Comparison of ENCODE assay signal across 8 cellular contexts in the genomic region with DNA sequence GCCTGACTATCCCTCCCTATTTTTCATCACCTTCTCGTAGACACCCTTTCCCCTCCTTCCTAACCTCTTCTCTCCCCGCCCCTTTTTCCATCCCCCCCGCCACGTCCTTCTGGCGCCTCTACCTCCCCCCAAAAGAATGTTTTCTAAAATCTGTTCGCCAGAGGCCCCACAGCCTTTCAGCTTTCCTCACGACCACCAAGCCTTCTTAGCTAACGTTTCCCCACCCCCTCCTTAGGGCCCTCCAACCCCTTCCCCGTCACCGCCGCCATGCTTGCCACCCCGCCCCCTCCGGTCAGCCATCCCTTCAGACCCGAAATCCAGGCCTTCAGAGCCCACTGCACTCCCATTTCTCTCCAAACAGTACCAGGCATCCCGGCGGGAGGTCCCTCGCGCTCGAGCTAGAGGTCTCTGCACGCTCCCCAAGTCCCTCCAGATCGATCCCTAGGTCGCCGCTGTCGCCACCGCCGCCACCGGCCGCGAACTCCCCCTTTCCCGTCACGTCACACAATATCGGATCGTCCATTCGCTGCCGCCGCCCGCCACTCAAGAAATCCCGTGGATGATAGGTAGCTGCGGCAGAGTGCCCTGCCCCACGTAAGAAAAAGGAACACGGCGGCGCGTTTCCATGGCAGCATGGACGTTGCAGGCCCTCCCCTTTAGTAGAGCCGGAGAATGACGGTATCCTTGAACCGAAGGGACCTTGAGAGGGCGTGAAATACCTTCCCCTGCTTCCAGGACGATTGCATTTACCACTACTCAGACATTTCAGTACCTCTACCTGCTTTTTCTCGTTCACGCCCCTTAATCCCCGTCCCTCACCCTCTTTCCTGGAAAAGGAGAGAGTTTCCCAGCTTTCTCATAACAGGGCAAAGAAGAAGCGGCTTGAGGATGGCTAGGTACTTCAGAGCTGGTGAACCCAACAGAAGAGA. TPM values are rescaled to one million over a fixed set of nuclear protein-coding genes. Genes with fewer than 3 reads are reported as not detected.
DNase-seq lines count a peak whose midpoint lies in the region; ATAC-seq and TF ChIP-seq lines count a peak whose summit lies in the region.

A gene with protein sequence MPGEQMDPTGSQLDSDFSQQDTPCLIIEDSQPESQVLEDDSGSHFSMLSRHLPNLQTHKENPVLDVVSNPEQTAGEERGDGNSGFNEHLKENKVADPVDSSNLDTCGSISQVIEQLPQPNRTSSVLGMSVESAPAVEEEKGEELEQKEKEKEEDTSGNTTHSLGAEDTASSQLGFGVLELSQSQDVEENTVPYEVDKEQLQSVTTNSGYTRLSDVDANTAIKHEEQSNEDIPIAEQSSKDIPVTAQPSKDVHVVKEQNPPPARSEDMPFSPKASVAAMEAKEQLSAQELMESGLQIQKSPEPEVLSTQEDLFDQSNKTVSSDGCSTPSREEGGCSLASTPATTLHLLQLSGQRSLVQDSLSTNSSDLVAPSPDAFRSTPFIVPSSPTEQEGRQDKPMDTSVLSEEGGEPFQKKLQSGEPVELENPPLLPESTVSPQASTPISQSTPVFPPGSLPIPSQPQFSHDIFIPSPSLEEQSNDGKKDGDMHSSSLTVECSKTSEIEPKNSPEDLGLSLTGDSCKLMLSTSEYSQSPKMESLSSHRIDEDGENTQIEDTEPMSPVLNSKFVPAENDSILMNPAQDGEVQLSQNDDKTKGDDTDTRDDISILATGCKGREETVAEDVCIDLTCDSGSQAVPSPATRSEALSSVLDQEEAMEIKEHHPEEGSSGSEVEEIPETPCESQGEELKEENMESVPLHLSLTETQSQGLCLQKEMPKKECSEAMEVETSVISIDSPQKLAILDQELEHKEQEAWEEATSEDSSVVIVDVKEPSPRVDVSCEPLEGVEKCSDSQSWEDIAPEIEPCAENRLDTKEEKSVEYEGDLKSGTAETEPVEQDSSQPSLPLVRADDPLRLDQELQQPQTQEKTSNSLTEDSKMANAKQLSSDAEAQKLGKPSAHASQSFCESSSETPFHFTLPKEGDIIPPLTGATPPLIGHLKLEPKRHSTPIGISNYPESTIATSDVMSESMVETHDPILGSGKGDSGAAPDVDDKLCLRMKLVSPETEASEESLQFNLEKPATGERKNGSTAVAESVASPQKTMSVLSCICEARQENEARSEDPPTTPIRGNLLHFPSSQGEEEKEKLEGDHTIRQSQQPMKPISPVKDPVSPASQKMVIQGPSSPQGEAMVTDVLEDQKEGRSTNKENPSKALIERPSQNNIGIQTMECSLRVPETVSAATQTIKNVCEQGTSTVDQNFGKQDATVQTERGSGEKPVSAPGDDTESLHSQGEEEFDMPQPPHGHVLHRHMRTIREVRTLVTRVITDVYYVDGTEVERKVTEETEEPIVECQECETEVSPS (N-terminal part only) (minus strand): TSS at position 484 of the 929 bp plus-strand sequence. CDS start 113 bp downstream, at position 371.

- peaks cover 13% of the 10 kb centered on the region for H3K4me1 Mint-ChIP-seq in CD14-positive monocyte

- peaks cover 0 to 1% of the 10 kb centered on the region in 2 donors for H3K36me3 ChIP-seq in left lung

- no peaks in the 10 kb centered on the region for H3K27me3 ChIP-seq in left lung

- TF ChIP-seq CTCF in CD14-positive monocyte (IDR thresholded peaks at IDR 0.05): no peak
- TF ChIP-seq CTCF in left lung (IDR thresholded peaks at IDR 0.05): no peak

- peak; percentile 98 for DNase-seq in CD14-positive monocyte (ENCODE audit: low spot score)
- peak; percentile 99 for DNase-seq in NCI-H82 (lab: John Stamatoyannopoulos, UW)
- DNase-seq in activated CD4-positive, alpha-beta T cell treated with anti-CD3 and anti-CD28 coated beads, Interleukin-2, amount 50 U/mL, for 48 hours: peak; percentile 94 to 97
- DNase-seq in dermis blood vessel endothelial cell: peak; percentile 96
- peak; percentile 97 for DNase-seq in left lung
- peak; percentile 93 for DNase-seq in stimulated activated CD4-positive, alpha-beta T cell treated with anti-CD3 and anti-CD28 coated beads, Interleukin-2, amount 100 ng/mL, for 4 hours (ENCODE audit: low read depth)

- intact Hi-C loops in CD14-positive monocyte (cut with micrococcal nuclease): loop anchor here in 1 of 2 donors (2.0 kb wide), 1 partner anchor 18 kb away; no protein-coding TSS in a partner anchor
- intact Hi-C loops in left lung (cut with DNase I): no loop called here

- peaks cover 0 to 21% of the 10 kb centered on the region in 2 donors for H3K4me1 ChIP-seq in left lung

- H3K36me3 Mint-ChIP-seq in CD14-positive monocyte: peaks cover 0 to 8% of the 10 kb centered on the region in 2 donors

- peaks cover 0 to 2% (median 0%) of the 10 kb centered on the region in 3 donors for H3K27me3 Mint-ChIP-seq in CD14-positive monocyte (ENCODE audit: low read depth in 3 of 3)

- peak within 1 kb of the TSS; percentile 95 to 99 (median 98) for H3K27ac Mint-ChIP-seq in CD14-positive monocyte

- no peaks in the 10 kb centered on the region for H3K9me3 ChIP-seq in left lung

- H3K4me3 ChIP-seq in left lung: peak within 1 kb of the TSS; percentile 78 to 87

- peak; percentile 98 for ATAC-seq in GM19438 (IDR thresholded peaks at IDR 0.05; ENCODE audit: low read depth, unreplicated experiment)
- ATAC-seq in HG03571 (IDR thresholded peaks at IDR 0.05; ENCODE audit: unreplicated experiment): peak; percentile 96
- peak; percentile 100 for ATAC-seq in left lung

- no peaks in the 10 kb centered on the region for H3K9me3 Mint-ChIP-seq in CD14-positive monocyte

- peak within 1 kb of the TSS; percentile 62 to 75 for H3K27ac ChIP-seq in left lung

- H3K4me3 Mint-ChIP-seq in CD14-positive monocyte: peak within 1 kb of the TSS; percentile 97 to 98

RNA-seq across cellular contexts. Expression of the gene that starts here (rescaled TPM):
- 1 to 10 TPM; 1.8 to 3.1 TPM for polyA plus RNA-seq in CD14-positive monocyte
- total RNA-seq in dermis blood vessel endothelial cell (62.6 and 76.5 TPM in 2 replicates), left lung (10 to 100 TPM; 32.7 to 42.4 TPM)

Comparison
In these comparisons a context has a peak if more than half of its experiments do, and no peak if none do; other contexts are left out.
1. Peak in every context shown above with its lines: DNase-seq, ATAC-seq, H3K4me3 ChIP-seq and H3K27ac ChIP-seq.